ENCODE assay signal across 13 cellular contexts in the genomic region with DNA sequence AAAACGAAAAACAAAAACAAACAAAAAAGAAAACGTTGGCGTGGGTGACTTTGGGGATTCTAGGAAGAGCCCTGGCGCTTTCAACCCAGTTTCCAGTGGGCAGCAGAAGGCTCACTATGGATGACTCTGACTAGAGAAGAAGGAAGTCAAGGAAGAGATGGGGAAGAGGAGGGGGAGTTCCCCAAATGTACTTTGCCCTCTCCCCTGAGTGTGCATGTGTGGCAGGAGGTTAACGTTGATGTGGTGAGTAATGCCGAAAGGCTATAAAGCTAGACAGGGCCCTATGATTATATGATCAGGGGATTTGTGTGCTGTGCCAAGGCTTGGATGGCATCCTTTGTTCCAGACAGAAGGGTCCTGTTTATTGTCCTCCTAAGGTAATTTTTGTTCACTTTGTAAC. TPM values are rescaled to one million over a fixed set of nuclear protein-coding genes. Genes with fewer than 3 reads are reported as not detected.
DNase-seq lines count a peak whose midpoint lies in the region; ATAC-seq and FAIRE-seq lines count a peak whose summit lies in the region.
"Not testable (repeated sequence)": the region's sequence is repeated elsewhere in the genome, so short reads cannot be mapped to it uniquely, and the experiment has no call there.
"Had no signal": no experiment of that assay in that cellular context is flagged by ENCODE, and none has a peak within 500 bp of the region (broad histone marks: within the 10 kb centered on the region; RNA-seq: fewer than 3 reads in every experiment).

No MANE protein-coding gene starts in this region.

- H3K27me3 Mint-ChIP-seq in activated CD4-positive, alpha-beta memory T cell treated with anti-CD3 and anti-CD28 coated beads for 36 hours; activated T-helper 17 cell treated with anti-CD3 and anti-CD28 coated beads, Interleukin-2, amount 50 U/mL, for 72 hours; dendritic cell treated with granulocyte-macrophage colony-stimulating factor and Interleukin-4, amounts not matched to agents 40 ng/mL and 50 ng/mL, for 4 days; stimulated activated memory B cell treated with anti-CD40 and anti-IgM and Interleukin-4, amounts not matched to agents 10 μg/mL and 1 μg/mL and 100 μg/mL, for 72 hours: not testable (repeated sequence)

- peaks cover 53% of the 10 kb centered on the region for H3K4me1 Mint-ChIP-seq in activated CD4-positive, alpha-beta memory T cell treated with anti-CD3 and anti-CD28 coated beads for 36 hours (ENCODE audit: low read depth)
- H3K4me1 Mint-ChIP-seq in activated T-helper 17 cell treated with anti-CD3 and anti-CD28 coated beads, Interleukin-2, amount 50 U/mL, for 72 hours: peaks cover 44% of the 10 kb centered on the region
- H3K4me1 Mint-ChIP-seq in dendritic cell treated with granulocyte-macrophage colony-stimulating factor and Interleukin-4, amounts not matched to agents 40 ng/mL and 50 ng/mL, for 4 days (ENCODE audit: low read depth): peaks cover 63% of the 10 kb centered on the region
- H3K4me1 Mint-ChIP-seq in stimulated activated memory B cell treated with anti-CD40 and anti-IgM and Interleukin-4, amounts not matched to agents 10 μg/mL and 1 μg/mL and 100 μg/mL, for 72 hours: peaks cover 57% of the 10 kb centered on the region

- CTCF ChIA-PET in activated CD4-positive, alpha-beta memory T cell treated with anti-CD3 and anti-CD28 coated beads for 36 hours (lab: Charles Lee): interaction anchor here (1.6 kb wide), 1 partner anchor 177 kb away, joined by 3 read pairs; no protein-coding TSS in a partner anchor

- peak; percentile 35 for FAIRE-seq in GM19239 (lab: Jason Lieb, UNC)

- not testable (repeated sequence) for H3K9me3 Mint-ChIP-seq in activated CD4-positive, alpha-beta memory T cell treated with anti-CD3 and anti-CD28 coated beads for 36 hours; activated T-helper 17 cell treated with anti-CD3 and anti-CD28 coated beads, Interleukin-2, amount 50 U/mL, for 72 hours; dendritic cell treated with granulocyte-macrophage colony-stimulating factor and Interleukin-4, amounts not matched to agents 40 ng/mL and 50 ng/mL, for 4 days; stimulated activated memory B cell treated with anti-CD40 and anti-IgM and Interleukin-4, amounts not matched to agents 10 μg/mL and 1 μg/mL and 100 μg/mL, for 72 hours

- not testable (repeated sequence) for DNase-seq in GM19239 (ENCODE audit: insufficient read length, low spot score)
- peak; percentile 16 for DNase-seq in NCI-H69 (lab: John Stamatoyannopoulos, UW)
- peak; percentile 3 for DNase-seq in SKM-1 treated with dmso at 0.1 percent for 144 hours (lab: John Stamatoyannopoulos, UW; ENCODE audit: unreplicated experiment)
- peak; percentile 16 for DNase-seq in activated CD4-positive, alpha-beta memory T cell treated with anti-CD3 and anti-CD28 coated beads for 36 hours
- DNase-seq in mucosa of gallbladder (ENCODE audit: low spot score): peak; percentile 24

- POLR2A ChIA-PET in activated CD4-positive, alpha-beta memory T cell treated with anti-CD3 and anti-CD28 coated beads for 36 hours (lab: Charles Lee): interaction anchor here (1.2 to 1.8 kb wide), 4 partner anchors 27 to 206 kb away, joined by 4 to 7 read pairs (median 5); no protein-coding TSS in a partner anchor

- peak; percentile 33 for ATAC-seq in activated T-helper 17 cell treated with anti-CD3 and anti-CD28 coated beads, Interleukin-2, amount 50 U/mL, for 72 hours (replicated peaks)
- not testable (repeated sequence) for ATAC-seq in stimulated activated memory B cell treated with anti-CD40 and anti-IgM and Interleukin-4, amounts not matched to agents 10 μg/mL and 1 μg/mL and 100 μg/mL, for 72 hours

- not testable (repeated sequence) for H3K36me3 Mint-ChIP-seq in activated CD4-positive, alpha-beta memory T cell treated with anti-CD3 and anti-CD28 coated beads for 36 hours; activated T-helper 17 cell treated with anti-CD3 and anti-CD28 coated beads, Interleukin-2, amount 50 U/mL, for 72 hours (ENCODE audit: low read depth); dendritic cell treated with granulocyte-macrophage colony-stimulating factor and Interleukin-4, amounts not matched to agents 40 ng/mL and 50 ng/mL, for 4 days (ENCODE audit: low read depth); stimulated activated memory B cell treated with anti-CD40 and anti-IgM and Interleukin-4, amounts not matched to agents 10 μg/mL and 1 μg/mL and 100 μg/mL, for 72 hours

- H3K4me3 Mint-ChIP-seq in activated CD4-positive, alpha-beta memory T cell treated with anti-CD3 and anti-CD28 coated beads for 36 hours; activated T-helper 17 cell treated with anti-CD3 and anti-CD28 coated beads, Interleukin-2, amount 50 U/mL, for 72 hours; dendritic cell treated with granulocyte-macrophage colony-stimulating factor and Interleukin-4, amounts not matched to agents 40 ng/mL and 50 ng/mL, for 4 days; stimulated activated memory B cell treated with anti-CD40 and anti-IgM and Interleukin-4, amounts not matched to agents 10 μg/mL and 1 μg/mL and 100 μg/mL, for 72 hours: not testable (repeated sequence)

- H3K27ac Mint-ChIP-seq in activated CD4-positive, alpha-beta memory T cell treated with anti-CD3 and anti-CD28 coated beads for 36 hours; activated T-helper 17 cell treated with anti-CD3 and anti-CD28 coated beads, Interleukin-2, amount 50 U/mL, for 72 hours: not testable (repeated sequence)
- peak overlapping the region; percentile 89 for H3K27ac Mint-ChIP-seq in dendritic cell treated with granulocyte-macrophage colony-stimulating factor and Interleukin-4, amounts not matched to agents 40 ng/mL and 50 ng/mL, for 4 days
- peak overlapping the region; percentile 87 for H3K27ac Mint-ChIP-seq in stimulated activated memory B cell treated with anti-CD40 and anti-IgM and Interleukin-4, amounts not matched to agents 10 μg/mL and 1 μg/mL and 100 μg/mL, for 72 hours

- intact Hi-C loops in activated CD4-positive, alpha-beta memory T cell treated with anti-CD3 and anti-CD28 coated beads for 36 hours (cut with micrococcal nuclease): loop anchor here (5.0 kb wide), 1 partner anchor 542 kb away; no protein-coding TSS in a partner anchor
- intact Hi-C loops in dendritic cell treated with granulocyte-macrophage colony-stimulating factor and Interleukin-4, amounts not matched to agents 40 ng/mL and 50 ng/mL, for 4 days (cut with micrococcal nuclease): not testable (repeated sequence)

RNA-seq across cellular contexts. Expression of a gene that starts 0.9 kb away (rescaled TPM):
- total RNA-seq in activated CD4-positive, alpha-beta memory T cell treated with anti-CD3 and anti-CD28 coated beads for 36 hours: 1 to 10 TPM in 1 of 2 experiments, under 1 TPM in 1; 0.86 to 1.6 TPM
- 1 to 10 TPM; 1.3 to 2.0 TPM for total RNA-seq in activated T-helper 17 cell treated with anti-CD3 and anti-CD28 coated beads, Interleukin-2, amount 50 U/mL, for 72 hours
- total RNA-seq in mucosa of gallbladder: 69.1 TPM
- total RNA-seq: G401, H7, HFFc6, MCF 10A, SJSA1 had no signal

Comparison
In these comparisons a context has a peak if more than half of its experiments do, and no peak if none do; other contexts are left out.
1. RNA of a gene that starts 0.9 kb away (total RNA-seq): 69.1 TPM in mucosa of gallbladder (single experiment); 1.3 to 2.0 TPM in activated T-helper 17 cell treated with anti-CD3 and anti-CD28 coated beads, Interleukin-2, amount 50 U/mL, for 72 hours and 0.86 to 1.6 TPM in activated CD4-positive, alpha-beta memory T cell treated with anti-CD3 and anti-CD28 coated beads for 36 hours; every median in the first group is over 10 times any median in the second.